ENCODE assay signal across 12 cellular contexts in the genomic region with DNA sequence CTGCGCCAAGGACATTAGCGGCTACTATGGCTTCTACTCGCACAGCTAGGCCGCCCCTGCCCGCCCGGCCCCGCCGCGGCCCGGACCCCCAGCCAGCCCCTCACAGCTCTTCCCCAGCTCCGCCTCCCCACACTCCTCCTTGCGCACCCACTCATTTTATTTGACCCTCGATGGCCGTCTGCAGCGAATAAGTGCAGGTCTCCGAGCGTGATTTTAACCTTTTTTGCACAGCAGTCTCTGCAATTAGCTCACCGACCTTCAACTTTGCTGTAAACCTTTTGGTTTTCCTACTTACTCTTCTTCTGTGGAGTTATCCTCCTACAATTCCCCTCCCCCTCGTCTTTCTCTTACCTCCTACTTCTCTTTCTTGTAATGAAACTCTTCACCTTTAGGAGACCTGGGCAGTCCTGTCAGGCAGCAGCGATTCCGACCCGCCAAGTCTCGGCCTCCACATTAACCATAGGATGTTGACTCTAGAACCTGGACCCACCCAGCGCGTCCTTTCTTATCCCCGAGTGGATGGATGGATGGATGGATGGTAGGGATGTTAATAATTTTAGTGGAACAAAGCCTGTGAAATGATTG. TPM values are rescaled to one million over a fixed set of nuclear protein-coding genes. Genes with fewer than 3 reads are reported as not detected.
DNase-seq lines count a peak whose midpoint lies in the region; ATAC-seq and TF ChIP-seq lines count a peak whose summit lies in the region.
"Had no signal": no experiment of that assay in that cellular context is flagged by ENCODE, and none has a peak within 500 bp of the region (broad histone marks: within the 10 kb centered on the region; RNA-seq: fewer than 3 reads in every experiment).

No MANE protein-coding gene starts in this region.

- no peak for TF ChIP-seq POLR2A in testis (IDR thresholded peaks at IDR 0.05)

- no peaks in the 10 kb centered on the region for H3K4me1 ChIP-seq in mesendoderm (ENCODE audit: control insufficient read depth, low read depth, low read length)
- no peaks in the 10 kb centered on the region for H3K4me1 ChIP-seq in testis

- H3K23ac ChIP-seq in mesendoderm (ENCODE audit: low read length): no peak overlapping the region

- intact Hi-C loops in testis (cut with DNase I; ENCODE audit: low total_unique reads): no loop called here

- no CpG with 5 or more reads among the region's 26 CpGs for WGBS in mesendoderm (ENCODE audit: extremely low coverage, insufficient coverage, low lambda C conversion rate)
- 12 to 14% methylated on average over 16 of the region's 26 CpGs for WGBS in testis, 2 donors

- no peak overlapping the region for H4K8ac ChIP-seq in mesendoderm (ENCODE audit: low read depth, low read length)

- H2BK5ac ChIP-seq in mesendoderm (ENCODE audit: low read length): no peak overlapping the region

- no peaks in the 10 kb centered on the region for H3K79me1 ChIP-seq in mesendoderm (ENCODE audit: low read length)

- H3K79me2 ChIP-seq in mesendoderm (ENCODE audit: control insufficient read depth, insufficient read depth, low read length): no peaks in the 10 kb centered on the region

- peaks cover 96% of the 10 kb centered on the region for H3K27me3 Mint-ChIP-seq in activated naive CD4-positive, alpha-beta T cell treated with anti-CD3 and anti-CD28 coated beads, Interleukin-2, amount 10 ng/mL, durations not matched to agents 7 days and 5 days

- H3K9ac ChIP-seq in mesendoderm (ENCODE audit: low read length): peak overlapping the region; percentile 64
- H3K9ac ChIP-seq: KMS-11 had no signal

- H3K56ac ChIP-seq in mesendoderm (ENCODE audit: low read length): peak overlapping the region; percentile 82

- no peak for DNase-seq in activated naive CD4-positive, alpha-beta T cell treated with anti-CD3 and anti-CD28 coated beads, Interleukin-2, amount 10 ng/mL, durations not matched to agents 7 days and 5 days
- DNase-seq in activated naive CD4-positive, alpha-beta T cell treated with anti-CD3 and anti-CD28 coated beads, Interleukin-2, amount 50 U/mL, for 72 hours (ENCODE audit: low spot score in 2 of 2): no peak
- DNase-seq in brain microvascular endothelial cell (no peak), mesendoderm (peak; percentile 49), testis (no peak), NCI-H345 treated with DMSO at 0.1 percent for 48 hours (lab: John Stamatoyannopoulos, UW; ENCODE audit: unreplicated experiment) (no peak), substantia nigra (lab: John Stamatoyannopoulos, UW) (no peak)
- DNase-seq: NCI-H82 had no signal

- peak overlapping the region; percentile 13 for H3K18ac ChIP-seq in mesendoderm (ENCODE audit: low read length)

- H2BK15ac ChIP-seq in mesendoderm (replicated peaks; ENCODE audit: low read depth): no peak overlapping the region

- H3K4me3 Mint-ChIP-seq in activated naive CD4-positive, alpha-beta T cell treated with anti-CD3 and anti-CD28 coated beads, Interleukin-2, amount 10 ng/mL, durations not matched to agents 7 days and 5 days: peak overlapping the region; percentile 51

- H2BK120ac ChIP-seq in mesendoderm (ENCODE audit: low read depth, low read length): no peak overlapping the region

- H2AK5ac ChIP-seq in mesendoderm (ENCODE audit: low read length): no peak overlapping the region

- no peaks in the 10 kb centered on the region for H3K9me3 ChIP-seq in testis

- H3K27ac Mint-ChIP-seq in activated naive CD4-positive, alpha-beta T cell treated with anti-CD3 and anti-CD28 coated beads, Interleukin-2, amount 10 ng/mL, durations not matched to agents 7 days and 5 days: peak overlapping the region; percentile 50
- peak overlapping the region in 1 of 2 donors; percentile 67 for H3K27ac Mint-ChIP-seq in activated naive CD4-positive, alpha-beta T cell treated with anti-CD3 and anti-CD28 coated beads, Interleukin-2, amount 50 U/mL, for 72 hours

- peak overlapping the region; percentile 77 for H3K4me2 ChIP-seq in mesendoderm (ENCODE audit: low read length)
- H3K4me2 ChIP-seq: KMS-11 had no signal

- no peaks in the 10 kb centered on the region for H3K9me3 Mint-ChIP-seq in activated naive CD4-positive, alpha-beta T cell treated with anti-CD3 and anti-CD28 coated beads, Interleukin-2, amount 10 ng/mL, durations not matched to agents 7 days and 5 days
- no peaks in the 10 kb centered on the region for H3K9me3 Mint-ChIP-seq in activated naive CD4-positive, alpha-beta T cell treated with anti-CD3 and anti-CD28 coated beads, Interleukin-2, amount 50 U/mL, for 72 hours

- H3K36me3 ChIP-seq in brain microvascular endothelial cell (replicated peaks): no peaks in the 10 kb centered on the region
- H3K36me3 ChIP-seq in mesendoderm (ENCODE audit: control insufficient read depth, insufficient read depth, low read length): no peaks in the 10 kb centered on the region
- H3K36me3 ChIP-seq in testis (ENCODE audit: low read depth, missing control alignments): no peaks in the 10 kb centered on the region

- H3K36me3 Mint-ChIP-seq in activated naive CD4-positive, alpha-beta T cell treated with anti-CD3 and anti-CD28 coated beads, Interleukin-2, amount 10 ng/mL, durations not matched to agents 7 days and 5 days: peaks cover 11% of the 10 kb centered on the region
- H3K36me3 Mint-ChIP-seq in activated naive CD4-positive, alpha-beta T cell treated with anti-CD3 and anti-CD28 coated beads, Interleukin-2, amount 50 U/mL, for 72 hours: peaks cover 16 to 37% of the 10 kb centered on the region in 2 donors

- no peak overlapping the region for H3K4ac ChIP-seq in mesendoderm (ENCODE audit: low read depth, low read length)

- H4K5ac ChIP-seq in mesendoderm (ENCODE audit: low read length): no peak overlapping the region

- H3K4me3 ChIP-seq in brain microvascular endothelial cell (ENCODE audit: low read depth, low read length) (peak overlapping the region; percentile 24), mesendoderm (ENCODE audit: low read length) (no peak overlapping the region), testis (peak overlapping the region; percentile 45 to 48)

- no peak for TF ChIP-seq CTCF in brain microvascular endothelial cell (IDR thresholded peaks at IDR 0.05; ENCODE audit: low read depth, low read length, missing control alignments)
- no peak for TF ChIP-seq CTCF in testis (IDR thresholded peaks at IDR 0.05)

- in situ Hi-C loops in brain microvascular endothelial cell (cut with HindIII; ENCODE audit: low pct_ligation_motif_present, low sequenced_read_pairs): no loop called here

- ATAC-seq in activated naive CD4-positive, alpha-beta T cell treated with anti-CD3 and anti-CD28 coated beads, Interleukin-2, amount 50 U/mL, for 72 hours: no peak
- no peak for ATAC-seq in HG02884 (IDR thresholded peaks at IDR 0.05; ENCODE audit: unreplicated experiment)

- H3K4me1 Mint-ChIP-seq in activated naive CD4-positive, alpha-beta T cell treated with anti-CD3 and anti-CD28 coated beads, Interleukin-2, amount 10 ng/mL, durations not matched to agents 7 days and 5 days: peaks cover 43% of the 10 kb centered on the region

- CTCF ChIA-PET in activated naive CD4-positive, alpha-beta T cell treated with anti-CD3 and anti-CD28 coated beads, Interleukin-2, amount 10 ng/mL, durations not matched to agents 7 days and 5 days (lab: Charles Lee): no interaction called here

- H3K27me3 ChIP-seq in brain microvascular endothelial cell (replicated peaks) (peaks cover 97% of the 10 kb centered on the region), mesendoderm (ENCODE audit: insufficient read depth, low read length, poor library complexity) (peaks cover 67% of the 10 kb centered on the region), testis (no peaks in the 10 kb centered on the region)

- H3K27ac ChIP-seq in brain microvascular endothelial cell (no peak overlapping the region), mesendoderm (ENCODE audit: low read depth, low read length) (no peak overlapping the region), testis (no peak overlapping the region), substantia nigra (ENCODE audit: low read depth, low read length, poor library complexity, severe bottlenecking) (no peak overlapping the region)
- H3K27ac ChIP-seq: KMS-11, VCaP had no signal

RNA-seq across cellular contexts. Expression of gene TBR1, which starts 8.2 kb away (rescaled TPM):
- under 1 TPM; 0.04 to 0.14 TPM for total RNA-seq in activated naive CD4-positive, alpha-beta T cell treated with anti-CD3 and anti-CD28 coated beads, Interleukin-2, amount 50 U/mL, for 72 hours
- polyA plus RNA-seq in mesendoderm (2013, experiment 1 of 2): 0.20 TPM
- polyA plus RNA-seq in mesendoderm (2013, experiment 2 of 2): 0.13 TPM
- 1 to 10 TPM; 2.4 to 5.3 TPM for total RNA-seq in testis
- polyA plus RNA-seq in testis (ENCODE audit: insufficient read depth, low read depth, low replicate concordance): 0.92 TPM
- total RNA-seq: lung microvascular endothelial cell had no signal
